13 cellular contexts compared by ENCODE assay signal in genomic region chr18:10481831-10482230, GRCh38. TPM values are rescaled to one million over a fixed set of nuclear protein-coding genes. Genes with fewer than 3 reads are reported as not detected.
"Had no signal": no experiment of that assay in that cellular context is flagged by ENCODE, and none has a peak within 500 bp of the region (broad histone marks: within the 10 kb centered on the region; RNA-seq: fewer than 3 reads in every experiment).

No MANE protein-coding gene starts in this region.

- H3K27me3 Mint-ChIP-seq: activated naive CD8-positive, alpha-beta T cell had no signal

- ATAC-seq: activated CD4-positive, CD25-positive, alpha-beta regulatory T cell treated with anti-CD3 and anti-CD28 coated beads, Interleukin-2, amount 50 U/mL, for 24 hours; T-helper 17 cell had no signal

- DNase-seq: activated effector memory CD4-positive, alpha-beta T cell treated with Interleukin-2 at 50 U/mL for 16 hours; activated T-cell treated with anti-CD3 and anti-CD28 coated beads, Interleukin-2, amount 50 U/mL, for 1 hour; anterior cingulate cortex; dorsolateral prefrontal cortex; mammary epithelial cell; pancreas; T-helper 17 cell; transverse colon had no signal

- H3K9me3 ChIP-seq: breast epithelium, pancreas, transverse colon had no signal

- H3K36me3 Mint-ChIP-seq: activated naive CD8-positive, alpha-beta T cell had no signal

- H3K4me1 Mint-ChIP-seq: T-helper 17 cell had no signal

- H3K4me3 Mint-ChIP-seq: activated naive CD8-positive, alpha-beta T cell; neural crest cell; T-helper 17 cell had no signal

- H3K4me3 ChIP-seq: breast epithelium, dorsolateral prefrontal cortex, pancreas, skin epidermis, transverse colon had no signal

- H3K27ac ChIP-seq: breast epithelium, pancreas, transverse colon had no signal

- H3K9me3 Mint-ChIP-seq: neural crest cell had no signal

- H3K27ac Mint-ChIP-seq: activated naive CD8-positive, alpha-beta T cell; T-helper 17 cell had no signal

- H3K36me3 ChIP-seq: breast epithelium, transverse colon had no signal

- H3K27me3 ChIP-seq: breast epithelium, dorsolateral prefrontal cortex, pancreas, transverse colon had no signal

RNA-seq across cellular contexts. Expression of gene APCDD1, which starts 27.4 kb away (rescaled TPM):
- total RNA-seq: T-helper 17 cell had no signal
